In genomic region chr10:5629789-5630436, GRCh38 we compare ENCODE assay signal across 8 cellular contexts. TPM values are rescaled to one million over a fixed set of nuclear protein-coding genes. Genes with fewer than 3 reads are reported as not detected.
DNase-seq lines count a peak whose midpoint lies in the region; ATAC-seq and TF ChIP-seq lines count a peak whose summit lies in the region.

No MANE protein-coding gene starts in this region.

- no peaks in the 10 kb centered on the region for H3K36me3 Mint-ChIP-seq in CD4-positive, alpha-beta memory T cell

- no peak overlapping the region for H3K4me3 ChIP-seq in CD4-positive, alpha-beta memory T cell (ENCODE audit: low read length in 2 of 2)
- H3K4me3 ChIP-seq in OCI-LY1 (ENCODE audit: low read depth, low read length, poor library complexity, severe bottlenecking) (no peak overlapping the region), neural cell (ENCODE audit: low read length) (no peak overlapping the region), stomach (no peak overlapping the region)

- intact Hi-C loops in CD4-positive, alpha-beta memory T cell (cut with micrococcal nuclease) = loop anchor here (1.0 kb wide), 2 partner anchors 56 to 243 kb away; no protein-coding TSS in a partner anchor
- intact Hi-C loops in stomach (cut with DNase I; ENCODE audit: low total_unique reads) = loop anchor here (5.0 kb wide), 1 partner anchor 188 kb away; no protein-coding TSS in a partner anchor

- H3F3A ChIP-seq in OCI-LY1 (ENCODE audit: insufficient read depth, low read length) (no peaks in the 10 kb centered on the region), neural cell (ENCODE audit: insufficient read depth, low read length, poor library complexity, severe bottlenecking) (no peaks in the 10 kb centered on the region)

- H3K27me3 ChIP-seq in CD4-positive, alpha-beta memory T cell (ENCODE audit: insufficient read depth, low read length) = no peaks in the 10 kb centered on the region
- H3K27me3 ChIP-seq in OCI-LY1 (ENCODE audit: insufficient read depth, low read length) = no peaks in the 10 kb centered on the region; the same call in 1 of the 2 replicates
- H3K27me3 ChIP-seq in neural cell (ENCODE audit: insufficient read depth, low read depth, low read length) = no peaks in the 10 kb centered on the region
- no peaks in the 10 kb centered on the region for H3K27me3 ChIP-seq in stomach

- no peak overlapping the region for H3K27ac ChIP-seq in CD4-positive, alpha-beta memory T cell (ENCODE audit: low read depth, low read length)
- no peak overlapping the region for H3K27ac ChIP-seq in OCI-LY1 (ENCODE audit: low read depth, low read length, poor library complexity, severe bottlenecking)
- H3K27ac ChIP-seq in neural cell (ENCODE audit: low read length) = no peak overlapping the region
- peak overlapping the region in 3 of 5 donors; percentile 9 to 83 (median 55) for H3K27ac ChIP-seq in stomach

- H3K79me2 ChIP-seq in OCI-LY1 (ENCODE audit: insufficient read depth, low read length) (no peaks in the 10 kb centered on the region), neural cell (replicated peaks; ENCODE audit: insufficient read depth, low read length) (no peaks in the 10 kb centered on the region)

- ATAC-seq in GM19324 (IDR thresholded peaks at IDR 0.05; ENCODE audit: low FRiP score, unreplicated experiment) (peak; percentile 71), HG03442 (IDR thresholded peaks at IDR 0.05; ENCODE audit: unreplicated experiment) (peak; percentile 70)

- H4K20me1 ChIP-seq in OCI-LY1 (ENCODE audit: insufficient read depth, low read length) = no peaks in the 10 kb centered on the region
- no peaks in the 10 kb centered on the region for H4K20me1 ChIP-seq in neural cell (ENCODE audit: insufficient read depth)

- TF ChIP-seq EP300 in neural cell (conservative IDR thresholded peaks at IDR 0.05; ENCODE audit: poor library complexity, severe bottlenecking) (no peak), stomach (IDR thresholded peaks at IDR 0.05) (no peak)

- peaks cover 9 to 17% (median 12%) of the 10 kb centered on the region in 4 donors for H3K4me1 Mint-ChIP-seq in CD4-positive, alpha-beta memory T cell

- DNase-seq in CD4-positive, alpha-beta memory T cell = peak; percentile 76 to 83 (median 79)
- DNase-seq in activated T-cell treated with anti-CD3 and anti-CD28 coated beads for 48 hours (ENCODE audit: low read depth) = peak; percentile 82
- DNase-seq in fibroblast of gingiva (ENCODE audit: low read depth) = peak; percentile 69
- DNase-seq in stomach = peak; percentile 84

- no peak overlapping the region for H3K4me2 ChIP-seq in OCI-LY1 (ENCODE audit: low read length)
- no peak overlapping the region for H3K4me2 ChIP-seq in neural cell (ENCODE audit: low read length)

- peak; percentile 84 for TF ChIP-seq CTCF in OCI-LY1 (IDR thresholded peaks at IDR 0.05; ENCODE audit: low read length)
- peak; percentile 46 for TF ChIP-seq CTCF in neural cell (IDR thresholded peaks at IDR 0.05; ENCODE audit: poor library complexity, severe bottlenecking)
- peak in 5 of 7 experiments; percentile 62 to 89 (median 82) for TF ChIP-seq CTCF in stomach (IDR thresholded peaks at IDR 0.05)

- CTCF ChIA-PET in CD4-positive, alpha-beta memory T cell (lab: Charles Lee; ENCODE audit: partially characterized antibody) = interaction anchor here (0.6 to 12.9 kb wide), 35 partner anchors 9 to 810 kb away, joined by 3 to 468 read pairs (median 4); no protein-coding TSS in a partner anchor

- H2AFZ ChIP-seq in OCI-LY1 (ENCODE audit: low read length) (no peak overlapping the region), neural cell (ENCODE audit: low read depth, low read length) (no peak overlapping the region)

- no peaks in the 10 kb centered on the region for H3K9me2 ChIP-seq in OCI-LY1 (ENCODE audit: low read depth, low read length)
- H3K9me2 ChIP-seq in neural cell (ENCODE audit: insufficient read depth, low read length) = no peaks in the 10 kb centered on the region

- TF ChIP-seq POLR2A in stomach (IDR thresholded peaks at IDR 0.05) = no peak

- H3K27ac Mint-ChIP-seq in CD4-positive, alpha-beta memory T cell = peak overlapping the region in 1 of 7 donors; percentile 32

- peaks cover 11% of the 10 kb centered on the region for H3K4me1 ChIP-seq in CD4-positive, alpha-beta memory T cell (ENCODE audit: insufficient read depth, low read length)
- H3K4me1 ChIP-seq in OCI-LY1 (ENCODE audit: insufficient read depth, low read length, severe bottlenecking) (no peaks in the 10 kb centered on the region), stomach (peaks cover 31 to 82% (median 48%) of the 10 kb centered on the region in 4 donors)

- POLR2A ChIA-PET in CD4-positive, alpha-beta memory T cell (lab: Charles Lee; ENCODE audit: partially characterized antibody) = interaction anchor here (0.7 to 0.8 kb wide), 2 partner anchors 80 to 189 kb away, joined by 3 read pairs; no protein-coding TSS in a partner anchor

- no peak for TF ChIP-seq RAD21 in neural cell (conservative IDR thresholded peaks at IDR 0.05)

- peaks cover 0 to 2% (median 0%) of the 10 kb centered on the region in 8 donors for H3K9me3 Mint-ChIP-seq in CD4-positive, alpha-beta memory T cell

- H3K9me3 ChIP-seq in CD4-positive, alpha-beta memory T cell (ENCODE audit: control insufficient read depth in 1 of 2, low read length in 2 of 2) = no peaks in the 10 kb centered on the region
- H3K9me3 ChIP-seq in OCI-LY1 (ENCODE audit: low read length) (no peaks in the 10 kb centered on the region), neural cell (ENCODE audit: low read length) (no peaks in the 10 kb centered on the region), stomach (no peaks in the 10 kb centered on the region)

- H3K9ac ChIP-seq in OCI-LY1 (ENCODE audit: low read length) (no peak overlapping the region), neural cell (ENCODE audit: low read length) (no peak overlapping the region)

- H3K27me3 Mint-ChIP-seq in CD4-positive, alpha-beta memory T cell = peaks cover 3 to 4% of the 10 kb centered on the region in 2 donors

- peak overlapping the region in 6 of 8 donors; percentile 34 to 64 (median 52) for H3K4me3 Mint-ChIP-seq in CD4-positive, alpha-beta memory T cell

- H3K36me3 ChIP-seq in CD4-positive, alpha-beta memory T cell (ENCODE audit: insufficient read depth, low read length) = no peaks in the 10 kb centered on the region
- H3K36me3 ChIP-seq in OCI-LY1 (ENCODE audit: insufficient read depth, low read length) (no peaks in the 10 kb centered on the region), neural cell (ENCODE audit: insufficient read depth, low read length) (no peaks in the 10 kb centered on the region), stomach (no peaks in the 10 kb centered on the region)

- WGBS in stomach, 5 donors = 53 to 56% (median 54%) methylated on average over 14 of the region's 14 CpGs

TF ChIP-seq in neural cell, 6 proteins besides CTCF, POLR2A, EP300 and RAD21:
- TF ChIP-seq TAF1 (IDR thresholded peaks at IDR 0.05; ENCODE audit: low read depth) (no peak), POLR2AphosphoS5 (IDR thresholded peaks at IDR 0.05) (no peak), MXI1 (conservative IDR thresholded peaks at IDR 0.05; ENCODE audit: poor library complexity, severe bottlenecking) (no peak), SMC3 (conservative IDR thresholded peaks at IDR 0.05; ENCODE audit: poor library complexity) (no peak)
- TF ChIP-seq, protein P1, sequence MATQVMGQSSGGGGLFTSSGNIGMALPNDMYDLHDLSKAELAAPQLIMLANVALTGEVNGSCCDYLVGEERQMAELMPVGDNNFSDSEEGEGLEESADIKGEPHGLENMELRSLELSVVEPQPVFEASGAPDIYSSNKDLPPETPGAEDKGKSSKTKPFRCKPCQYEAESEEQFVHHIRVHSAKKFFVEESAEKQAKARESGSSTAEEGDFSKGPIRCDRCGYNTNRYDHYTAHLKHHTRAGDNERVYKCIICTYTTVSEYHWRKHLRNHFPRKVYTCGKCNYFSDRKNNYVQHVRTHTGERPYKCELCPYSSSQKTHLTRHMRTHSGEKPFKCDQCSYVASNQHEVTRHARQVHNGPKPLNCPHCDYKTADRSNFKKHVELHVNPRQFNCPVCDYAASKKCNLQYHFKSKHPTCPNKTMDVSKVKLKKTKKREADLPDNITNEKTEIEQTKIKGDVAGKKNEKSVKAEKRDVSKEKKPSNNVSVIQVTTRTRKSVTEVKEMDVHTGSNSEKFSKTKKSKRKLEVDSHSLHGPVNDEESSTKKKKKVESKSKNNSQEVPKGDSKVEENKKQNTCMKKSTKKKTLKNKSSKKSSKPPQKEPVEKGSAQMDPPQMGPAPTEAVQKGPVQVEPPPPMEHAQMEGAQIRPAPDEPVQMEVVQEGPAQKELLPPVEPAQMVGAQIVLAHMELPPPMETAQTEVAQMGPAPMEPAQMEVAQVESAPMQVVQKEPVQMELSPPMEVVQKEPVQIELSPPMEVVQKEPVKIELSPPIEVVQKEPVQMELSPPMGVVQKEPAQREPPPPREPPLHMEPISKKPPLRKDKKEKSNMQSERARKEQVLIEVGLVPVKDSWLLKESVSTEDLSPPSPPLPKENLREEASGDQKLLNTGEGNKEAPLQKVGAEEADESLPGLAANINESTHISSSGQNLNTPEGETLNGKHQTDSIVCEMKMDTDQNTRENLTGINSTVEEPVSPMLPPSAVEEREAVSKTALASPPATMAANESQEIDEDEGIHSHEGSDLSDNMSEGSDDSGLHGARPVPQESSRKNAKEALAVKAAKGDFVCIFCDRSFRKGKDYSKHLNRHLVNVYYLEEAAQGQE (IDR thresholded peaks at IDR 0.05; ENCODE audit: borderline replicate concordance) = no peak

RNA-seq across cellular contexts. Expression of gene ASB13, which starts 36.5 kb away (rescaled TPM):
- 10 to 100 TPM; 15.4 to 18.5 TPM for total RNA-seq in CD4-positive, alpha-beta memory T cell
- polyA plus RNA-seq in CD4-positive, alpha-beta memory T cell = 10 to 100 TPM; 15.9 to 16.9 TPM
- polyA plus RNA-seq in neural cell (4.7 and 5.6 TPM in 2 replicates), stomach (10 to 100 TPM; 21.2 to 27.5 (median 25.1) TPM)
- polyA minus RNA-seq in neural cell = 6.1 and 6.4 TPM in 2 replicates
- 10 to 100 TPM in 4 of 5 donors, under 1 TPM in 1; 0.89 to 15.6 (median 14.1) TPM for total RNA-seq in stomach

RNA-seq across cellular contexts. Expression of gene TASOR2, which starts 54.7 kb away (rescaled TPM):
- 10 to 100 TPM; 69.1 to 85.7 TPM for total RNA-seq in CD4-positive, alpha-beta memory T cell
- 10 to 100 TPM in 1 of 2 donors, 1 to 10 TPM in 1; 4.8 to 15.9 TPM for polyA plus RNA-seq in CD4-positive, alpha-beta memory T cell
- polyA plus RNA-seq in neural cell = 26.1 and 28.6 TPM in 2 replicates
- 79.9 and 104 TPM in 2 replicates for polyA minus RNA-seq in neural cell
- 100 to 1,000 TPM in 2 of 5 donors, 10 to 100 TPM in 3; 14.5 to 362 (median 88.4) TPM for total RNA-seq in stomach
- polyA plus RNA-seq in stomach = 1 to 10 TPM; 6.0 to 8.2 (median 6.0) TPM

Comparison
In these comparisons a context has a peak if more than half of its experiments do, and no peak if none do; other contexts are left out.
1. H3K27ac ChIP-seq: peak in stomach (3 of 5); none in CD4-positive, alpha-beta memory T cell (single experiment), OCI-LY1 (single experiment) and neural cell (single experiment).
2. Peak in every context shown above with its lines, with median percentiles within 50 percentile points of each other: DNase-seq and CTCF ChIP-seq.